Comparison of ENCODE assay signal across 8 cellular contexts in the genomic region with DNA sequence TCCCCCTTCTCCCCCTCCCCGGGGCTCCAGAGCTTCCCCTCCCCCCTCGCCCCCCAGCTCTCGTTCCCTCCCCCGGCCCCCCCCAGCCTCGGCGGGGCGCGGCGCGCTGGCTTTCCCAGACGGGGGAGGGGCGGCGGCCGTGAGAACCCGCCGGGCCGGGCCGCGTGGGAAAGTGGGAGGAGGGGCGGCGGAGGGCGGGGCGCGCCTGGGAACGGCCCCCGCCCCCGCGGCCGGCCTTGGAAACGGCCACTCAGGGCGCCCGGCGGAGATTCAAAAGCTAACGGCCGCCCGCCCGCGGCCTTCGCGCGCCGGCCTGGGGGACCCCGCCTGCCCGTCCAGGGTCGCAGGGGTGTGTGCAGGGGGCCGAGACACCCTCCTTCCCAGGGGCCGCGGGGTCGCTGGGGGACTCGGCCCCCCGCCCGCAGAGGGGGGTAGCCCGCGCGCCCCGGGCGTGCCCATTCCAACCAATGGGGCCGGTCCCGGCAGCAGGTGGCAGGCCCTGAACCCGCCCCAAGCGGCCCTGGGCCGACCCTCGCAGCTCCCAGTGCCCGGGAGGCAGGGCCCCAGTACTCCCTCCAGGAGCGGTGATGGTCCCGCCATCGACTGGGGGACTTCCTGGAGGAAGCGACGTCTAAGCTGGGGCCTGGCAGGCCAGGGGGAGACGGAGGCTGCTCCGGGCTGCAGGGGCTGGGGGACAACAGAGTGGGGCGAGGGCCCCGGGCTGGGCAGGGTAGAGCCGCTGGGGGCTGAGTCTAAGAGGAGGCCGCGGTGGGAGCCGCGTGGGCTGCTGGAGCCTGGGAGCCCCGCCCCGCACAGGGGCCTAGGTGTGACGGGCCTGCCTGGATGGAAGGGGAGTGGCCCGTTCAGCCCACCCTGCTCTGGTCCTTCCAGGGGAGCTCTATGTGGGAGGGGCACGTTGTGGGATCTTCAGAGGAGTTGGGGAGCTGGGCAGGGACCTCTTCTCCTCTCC. TPM values are rescaled to one million over a fixed set of nuclear protein-coding genes. Genes with fewer than 3 reads are reported as not detected.
DNase-seq lines count a peak whose midpoint lies in the region; ATAC-seq and TF ChIP-seq lines count a peak whose summit lies in the region.

No MANE protein-coding gene starts in this region.

- H3K4me3 ChIP-seq in iPS-20b (ENCODE audit: low read length) (peak overlapping the region; percentile 35; the same call in 1 of the 2 replicates), tibial nerve (peak overlapping the region in 3 of 4 donors; percentile 14 to 36 (median 26))

- no TSS peak for BruUV-seq in Calu3 (replicated peaks; lab: Mats Ljungman, UMichigan)

- no peak overlapping the region for H4K91ac ChIP-seq in H9 (ENCODE audit: insufficient read length, low read depth, low read length)

- H3K4me1 ChIP-seq in H9 (ENCODE audit: insufficient read depth, low read length) (peaks cover 1% of the 10 kb centered on the region; the same call in 1 of the 2 replicates), iPS-20b (ENCODE audit: insufficient read depth, low read length) (no peaks in the 10 kb centered on the region; the same call in 1 of the 2 replicates), tibial nerve (peaks cover 0 to 52% (median 25%) of the 10 kb centered on the region in 4 donors)

- H3K23ac ChIP-seq in H9 (ENCODE audit: insufficient read length, low read depth, low read length): no peak overlapping the region

- CTCF ChIA-PET in Calu3 (lab: Charles Lee): no interaction called here

- no peaks in the 10 kb centered on the region for H3K79me2 ChIP-seq in H9 (ENCODE audit: insufficient read depth, low read length)

- H2AFZ ChIP-seq in H9 (ENCODE audit: low read length): no peak overlapping the region

- TF ChIP-seq CTCF in Calu3 (IDR thresholded peaks at IDR 0.05; ENCODE audit: unreplicated experiment): no peak
- no peak for TF ChIP-seq CTCF in H9 (conservative IDR thresholded peaks at IDR 0.05)
- no peak for TF ChIP-seq CTCF in tibial nerve (IDR thresholded peaks at IDR 0.05)

- no peak overlapping the region for H3T11ph ChIP-seq in H9 (ENCODE audit: low read length)

- intact Hi-C loops in Calu3 (cut with micrococcal nuclease; ENCODE audit: unreplicated experiment): no loop called here
- intact Hi-C loops in activated T-helper 2 cell treated with anti-CD3 and anti-CD28 coated beads, Interferon-gamma antibody, Interleukin-2, Interleukin-4, amounts not matched to agents 10 μg/mL and 5 μg/mL and 100 μg/mL, durations not matched to agents 14 hours and 24 hours and 36 hours (cut with micrococcal nuclease): no loop called here

- H3K27ac Mint-ChIP-seq in Calu3 (ENCODE audit: unreplicated experiment) (no peak overlapping the region), H9 (no peak overlapping the region; a peak in 1 of 7 replicates)
- H3K27ac Mint-ChIP-seq in activated T-helper 2 cell treated with anti-CD3 and anti-CD28 coated beads, Interferon-gamma antibody, Interleukin-2, Interleukin-4, amounts not matched to agents 10 μg/mL and 5 μg/mL and 100 μg/mL, durations not matched to agents 14 hours and 24 hours and 36 hours: no peak overlapping the region

- no peak overlapping the region for H2AK5ac ChIP-seq in H9 (ENCODE audit: insufficient read length, low read length)

- no peaks in the 10 kb centered on the region for H4K20me1 ChIP-seq in H9 (ENCODE audit: control insufficient read depth, insufficient read depth, insufficient read length)

- H3K27me3 Mint-ChIP-seq in Calu3 (ENCODE audit: unreplicated experiment): no peaks in the 10 kb centered on the region
- peaks cover 3% of the 10 kb centered on the region; the same call in 1 of the 2 replicates for H3K27me3 Mint-ChIP-seq in H9 (ENCODE audit: low read depth)
- H3K27me3 Mint-ChIP-seq in activated T-helper 2 cell treated with anti-CD3 and anti-CD28 coated beads, Interferon-gamma antibody, Interleukin-2, Interleukin-4, amounts not matched to agents 10 μg/mL and 5 μg/mL and 100 μg/mL, durations not matched to agents 14 hours and 24 hours and 36 hours (ENCODE audit: low read depth): peaks cover 2% of the 10 kb centered on the region

- TF ChIP-seq EP300 in tibial nerve (IDR thresholded peaks at IDR 0.05): no peak

- H3K4me1 Mint-ChIP-seq in Calu3 (ENCODE audit: low read depth, unreplicated experiment) (no peaks in the 10 kb centered on the region), H9 (peaks cover 6 to 11% of the 10 kb centered on the region in 2 experiments; a peak in 2 of 4 replicates)
- peaks cover 3% of the 10 kb centered on the region for H3K4me1 Mint-ChIP-seq in activated T-helper 2 cell treated with anti-CD3 and anti-CD28 coated beads, Interferon-gamma antibody, Interleukin-2, Interleukin-4, amounts not matched to agents 10 μg/mL and 5 μg/mL and 100 μg/mL, durations not matched to agents 14 hours and 24 hours and 36 hours (ENCODE audit: low read depth)

- no peaks in the 10 kb centered on the region for H3K79me1 ChIP-seq in H9 (ENCODE audit: insufficient read depth, low read depth, low read length, poor library complexity, severe bottlenecking)

- H3K56ac ChIP-seq in H9 (ENCODE audit: insufficient read length, low read depth, low read length): no peak overlapping the region

- no peak overlapping the region for H3K14ac ChIP-seq in H9 (ENCODE audit: insufficient read depth, low read length)

- H3K4ac ChIP-seq in H9 (ENCODE audit: low read depth, low read length): no peak overlapping the region

- H3K4me3 Mint-ChIP-seq in Calu3 (ENCODE audit: low read depth, unreplicated experiment): peak overlapping the region; percentile 50
- H3K4me3 Mint-ChIP-seq in H9: peak overlapping the region in 1 of 2 experiments; percentile 48; a peak in 1 of 5 replicates
- H3K4me3 Mint-ChIP-seq in activated T-helper 2 cell treated with anti-CD3 and anti-CD28 coated beads, Interferon-gamma antibody, Interleukin-2, Interleukin-4, amounts not matched to agents 10 μg/mL and 5 μg/mL and 100 μg/mL, durations not matched to agents 14 hours and 24 hours and 36 hours (ENCODE audit: low read depth): no peak overlapping the region

- no peak overlapping the region for H2BK20ac ChIP-seq in H9 (ENCODE audit: low read depth, low read length, poor library complexity, severe bottlenecking)

- H2BK5ac ChIP-seq in H9 (ENCODE audit: insufficient read length, low read length): no peak overlapping the region

- H2BK12ac ChIP-seq in H9 (ENCODE audit: insufficient read length, low read depth, low read length): no peak overlapping the region

- H3K27ac ChIP-seq in H9 (ENCODE audit: insufficient read length, low read depth, low read length) (no peak overlapping the region), iPS-20b (ENCODE audit: low read length) (no peak overlapping the region), tibial nerve (peak overlapping the region in 1 of 4 donors; percentile 60)

- H3K9ac ChIP-seq in H9 (ENCODE audit: extremely low read depth, insufficient read length, low read length) (no peak overlapping the region), iPS-20b (ENCODE audit: low read depth, low read length) (peak overlapping the region; percentile 41; the same call in 1 of the 2 replicates)

- H3K36me3 Mint-ChIP-seq in Calu3 (ENCODE audit: insufficient read depth, unreplicated experiment) (peaks cover 4% of the 10 kb centered on the region), H9 (ENCODE audit: insufficient read depth in 1 of 3, low read depth in 3 of 3) (no peaks in the 10 kb centered on the region)
- H3K36me3 Mint-ChIP-seq in activated T-helper 2 cell treated with anti-CD3 and anti-CD28 coated beads, Interferon-gamma antibody, Interleukin-2, Interleukin-4, amounts not matched to agents 10 μg/mL and 5 μg/mL and 100 μg/mL, durations not matched to agents 14 hours and 24 hours and 36 hours (ENCODE audit: low read depth): no peaks in the 10 kb centered on the region

- no peak for TF ChIP-seq POLR2A in tibial nerve (IDR thresholded peaks at IDR 0.05)

- no peak overlapping the region for H4K8ac ChIP-seq in H9 (replicated peaks; ENCODE audit: insufficient read length, low read depth, low read length)

- peak; percentile 60 for DNase-seq in Calu3
- DNase-seq in H9: peak; percentile 68
- DNase-seq in activated T-helper 2 cell treated with anti-CD3 and anti-CD28 coated beads, Interferon-gamma antibody, Interleukin-2, Interleukin-4, amounts not matched to agents 10 μg/mL and 5 μg/mL and 100 μg/mL, durations not matched to agents 14 hours and 24 hours and 36 hours (ENCODE audit: low spot score): peak; percentile 10
- DNase-seq in tibial nerve (ENCODE audit: low spot score in 2 of 2): no peak
- no peak for DNase-seq in hippocampal formation (lab: John Stamatoyannopoulos, UW)

- H3K9me3 Mint-ChIP-seq in Calu3 (ENCODE audit: low read depth, unreplicated experiment): no peaks in the 10 kb centered on the region
- no peaks in the 10 kb centered on the region; a peak in 1 of 5 replicates for H3K9me3 Mint-ChIP-seq in H9
- no peaks in the 10 kb centered on the region for H3K9me3 Mint-ChIP-seq in activated T-helper 2 cell treated with anti-CD3 and anti-CD28 coated beads, Interferon-gamma antibody, Interleukin-2, Interleukin-4, amounts not matched to agents 10 μg/mL and 5 μg/mL and 100 μg/mL, durations not matched to agents 14 hours and 24 hours and 36 hours

- H3K4me2 ChIP-seq in H9 (ENCODE audit: insufficient read depth, insufficient read length, low read length): no peak overlapping the region

- no peaks in the 10 kb centered on the region for H3K27me3 ChIP-seq in H9 (ENCODE audit: insufficient read depth, low read length)
- no peaks in the 10 kb centered on the region; the same call in 1 of the 2 replicates for H3K27me3 ChIP-seq in iPS-20b (ENCODE audit: insufficient read depth, low read length)
- H3K27me3 ChIP-seq in tibial nerve: peaks cover 0 to 36% of the 10 kb centered on the region in 2 donors

- no peak overlapping the region for H2BK120ac ChIP-seq in H9 (ENCODE audit: low read depth, low read length, poor library complexity, severe bottlenecking)

- H3K18ac ChIP-seq in H9 (ENCODE audit: insufficient read length, low read depth, low read length): no peak overlapping the region

- no peak for ATAC-seq in HG03354 (IDR thresholded peaks at IDR 0.05; ENCODE audit: poor library complexity, severe bottlenecking, unreplicated experiment)
- no peak for ATAC-seq in HG02759 (IDR thresholded peaks at IDR 0.05; ENCODE audit: unreplicated experiment)

- no peak overlapping the region for H4K5ac ChIP-seq in H9 (ENCODE audit: insufficient read length, low read depth, low read length)

- H3K36me3 ChIP-seq in iPS-20b (ENCODE audit: insufficient read depth, low read depth, low read length) (no peaks in the 10 kb centered on the region), tibial nerve (peaks cover 0 to 17% (median 0%) of the 10 kb centered on the region in 3 donors)

- H2BK15ac ChIP-seq in H9 (ENCODE audit: low read depth, low read length): no peak overlapping the region

- H3K9me3 ChIP-seq in H9 (ENCODE audit: control insufficient read depth, low read depth, low read length): no peaks in the 10 kb centered on the region
- no peaks in the 10 kb centered on the region for H3K9me3 ChIP-seq in iPS-20b (ENCODE audit: insufficient read depth, low read depth, low read length)
- no peaks in the 10 kb centered on the region for H3K9me3 ChIP-seq in tibial nerve

- WGBS in H9 (ENCODE audit: extremely low coverage, insufficient read length, low lambda C conversion rate): no CpG with 5 or more reads among the region's 83 CpGs
- WGBS in tibial nerve, 2 donors: 14 to 29% methylated on average over 20 to 23 of the region's 83 CpGs

- no peaks in the 10 kb centered on the region for H3K23me2 ChIP-seq in H9 (ENCODE audit: insufficient read length, low read depth, low read length, poor library complexity, severe bottlenecking)

RNA-seq across cellular contexts. Expression of gene NRARP, which starts 14.2 kb away (rescaled TPM):
- total RNA-seq in Calu3 (2022) (32.6 and 32.9 TPM in 2 replicates), H9 (2021) (22.8 and 23.8 TPM in 2 replicates), tibial nerve (10 to 100 TPM in 1 of 4 donors, 1 to 10 TPM in 3; 3.1 to 13.5 (median 3.9) TPM)
- total RNA-seq in activated T-helper 2 cell treated with anti-CD3 and anti-CD28 coated beads, Interferon-gamma antibody, Interleukin-2, Interleukin-4, amounts not matched to agents 10 μg/mL and 5 μg/mL and 100 μg/mL, durations not matched to agents 14 hours and 24 hours and 36 hours: 9.3 and 11.2 TPM in 2 replicates

RNA-seq across cellular contexts. Expression of gene TOR4A, which starts 38.8 kb away (rescaled TPM):
- 51.8 and 60.2 TPM in 2 replicates for total RNA-seq in Calu3 (2022)
- 5.9 and 6.2 TPM in 2 replicates for total RNA-seq in H9 (2021)
- total RNA-seq in activated T-helper 2 cell treated with anti-CD3 and anti-CD28 coated beads, Interferon-gamma antibody, Interleukin-2, Interleukin-4, amounts not matched to agents 10 μg/mL and 5 μg/mL and 100 μg/mL, durations not matched to agents 14 hours and 24 hours and 36 hours: 17.2 and 17.5 TPM in 2 replicates
- total RNA-seq in tibial nerve: 10 to 100 TPM in 1 of 4 donors, 1 to 10 TPM in 3; 3.3 to 11.4 (median 4.3) TPM

Comparison
In these comparisons a context has a peak if more than half of its experiments do, and no peak if none do; other contexts are left out.
1. DNase-seq: peak in Calu3 (single experiment), H9 (single experiment) and activated T-helper 2 cell treated with anti-CD3 and anti-CD28 coated beads, Interferon-gamma antibody, Interleukin-2, Interleukin-4, amounts not matched to agents 10 μg/mL and 5 μg/mL and 100 μg/mL, durations not matched to agents 14 hours and 24 hours and 36 hours (single experiment); none in tibial nerve (0 of 2) and hippocampal formation (0 of 2).